Comparison of ENCODE assay signal across 18 cellular contexts in the genomic region with DNA sequence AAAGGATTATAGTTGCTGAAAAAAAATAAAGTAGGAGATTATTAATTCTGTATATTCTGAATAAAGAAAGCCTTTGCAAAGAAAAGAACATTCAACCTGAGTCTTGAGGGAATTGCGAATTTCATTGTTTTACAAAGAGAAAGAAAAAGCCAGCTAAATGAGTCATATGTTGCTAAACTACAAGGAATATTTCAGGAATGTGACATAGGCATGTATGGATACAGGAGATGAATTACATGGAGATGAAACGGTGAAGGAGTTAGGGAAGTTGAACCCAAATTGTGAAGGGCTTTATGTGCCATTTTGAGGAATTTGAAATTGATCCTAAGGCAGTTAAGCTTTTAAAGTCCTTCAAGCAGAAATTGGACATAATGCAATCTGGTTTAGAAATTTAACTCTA.
A peak's percentile ranks its signal among the peaks of the same experiment; 100 is the strongest.
DNase-seq lines count a peak whose midpoint lies in the region; ATAC-seq, FAIRE-seq and TF ChIP-seq lines count a peak whose summit lies in the region.
"Had no signal": no experiment of that assay in that cellular context is flagged by ENCODE, and none has a peak within 500 bp of the region (broad histone marks: within the 10 kb centered on the region; RNA-seq: fewer than 3 reads in every experiment).

No MANE protein-coding gene starts in this region.

- dilution Hi-C loops in endothelial cell of umbilical vein (cut with MboI; ENCODE audit: extremely low pct_ligation_motif_present, low sequenced_read_pairs) = no loop called here

- peak; percentile 10 for DNase-seq in AG09319 (ENCODE audit: extremely low read depth, low read depth)
- peak; percentile 24 for DNase-seq in M059J (ENCODE audit: low read depth)
- peak; percentile 31 for DNase-seq in endothelial cell of umbilical vein (ENCODE audit: low read depth, low spot score)
- DNase-seq in stimulated activated CD4-positive, alpha-beta T cell treated with anti-CD3 and anti-CD28 coated beads, Interleukin-2, amount 100 ng/mL, for 24 hours = no peak
- DNase-seq in T-helper 2 cell = no peak
- DNase-seq: amniotic stem cell; CD4-positive, alpha-beta T cell; effector memory CD8-positive, alpha-beta T cell; GDM1; hypothalamus; NCI-H2171; posterior cingulate gyrus; stimulated activated CD4-positive, alpha-beta T cell treated with anti-CD3 and anti-CD28 coated beads, Interleukin-4, amount 100 ng/mL, for 1 hour; stimulated activated naive CD4-positive, alpha-beta T cell treated with Interleukin-2 at 50 U/mL for 16 hours had no signal

- ATAC-seq in GM18505 (IDR thresholded peaks at IDR 0.05; ENCODE audit: unreplicated experiment) (no peak), GM21529 (IDR thresholded peaks at IDR 0.05; ENCODE audit: unreplicated experiment) (no peak)
- ATAC-seq: activated CD4-positive, CD25-positive, alpha-beta regulatory T cell treated with anti-CD3 and anti-CD28 coated beads, Interleukin-2, amount 50 U/mL, for 24 hours; effector memory CD8-positive, alpha-beta T cell had no signal

- H3K27ac ChIP-seq in endothelial cell of umbilical vein (ENCODE audit: insufficient read depth, low read depth, low read length) (no peak overlapping the region), mesodermal cell (ENCODE audit: low read depth, low read length, severe bottlenecking) (peak overlapping the region; percentile 31)

- BruUV-seq in endothelial cell of umbilical vein (replicated peaks; lab: Mats Ljungman, UMichigan) = no TSS peak

- H3K36me3 ChIP-seq in endothelial cell of umbilical vein (ENCODE audit: control insufficient read depth in 2 of 2, extremely low read depth in 1 of 2, insufficient read depth in 2 of 2, low read length in 2 of 2) (peaks cover 12 to 14% of the 10 kb centered on the region in 2 experiments), mesodermal cell (ENCODE audit: control insufficient read depth, insufficient read depth, low read length) (peaks cover 82% of the 10 kb centered on the region)

- CTCF ChIA-PET in endothelial cell of umbilical vein (lab: Charles Lee) = interaction anchor here (0.7 to 1.5 kb wide), 4 partner anchors 11 to 37 kb away, joined by 3 to 6 read pairs (median 4); no protein-coding TSS in a partner anchor

- H2AFZ ChIP-seq in endothelial cell of umbilical vein (ENCODE audit: low read depth, low read length) = no peak overlapping the region

- H3K4me1 ChIP-seq in endothelial cell of umbilical vein (ENCODE audit: control insufficient read depth, extremely low read depth, insufficient read depth, low read length) (no peaks in the 10 kb centered on the region), mesodermal cell (ENCODE audit: control insufficient read depth, insufficient read depth, low read length, poor library complexity, severe bottlenecking) (peaks cover 9% of the 10 kb centered on the region)

- no peak overlapping the region for H3K4me2 ChIP-seq in endothelial cell of umbilical vein (ENCODE audit: insufficient read depth, low read length)

- TF ChIP-seq CTCF in AG09319 (IDR thresholded peaks at IDR 0.05; ENCODE audit: low read depth, low read length) (no peak), endothelial cell of umbilical vein (IDR thresholded peaks at IDR 0.05; ENCODE audit: extremely low read depth in 1 of 2, insufficient read depth in 1 of 2, low read depth in 1 of 2, low read length in 2 of 2) (no peak)

- H3K27me3 ChIP-seq in endothelial cell of umbilical vein (ENCODE audit: control insufficient read depth in 2 of 2, insufficient read depth in 2 of 2, low read length in 2 of 2) = no peaks in the 10 kb centered on the region

- TF ChIP-seq POLR2A in endothelial cell of umbilical vein (IDR thresholded peaks at IDR 0.05; ENCODE audit: low read depth, low read length) = no peak
- TF ChIP-seq POLR2A in GM18505 (IDR thresholded peaks at IDR 0.05; ENCODE audit: borderline replicate concordance, extremely low read depth, insufficient read depth, insufficient read length) = no peak

- no peak overlapping the region for H3K9ac ChIP-seq in endothelial cell of umbilical vein (replicated peaks; ENCODE audit: extremely low read depth, insufficient read depth, low read length)

- H4K20me1 ChIP-seq in endothelial cell of umbilical vein (replicated peaks; ENCODE audit: control insufficient read depth, extremely low read depth, insufficient read depth, low read length) = no peaks in the 10 kb centered on the region

- no peaks in the 10 kb centered on the region for H3K9me3 ChIP-seq in endothelial cell of umbilical vein (replicated peaks; ENCODE audit: control insufficient read depth, insufficient read depth, low read length)
- peaks cover 6% of the 10 kb centered on the region for H3K9me3 ChIP-seq in mesodermal cell (ENCODE audit: control insufficient read depth, low read length)

- WGBS in mesodermal cell (ENCODE audit: insufficient coverage in 2 of 2), 2 experiments = 79 to 86% methylated on average over 1 to 2 of the region's 2 CpGs

- intact Hi-C loops in endothelial cell of umbilical vein (cut with micrococcal nuclease) = no loop called here

- H3K9me1 ChIP-seq in endothelial cell of umbilical vein (replicated peaks; ENCODE audit: control insufficient read depth, extremely low read depth, insufficient read depth, low read length) = no peaks in the 10 kb centered on the region

- POLR2A ChIA-PET in endothelial cell of umbilical vein (lab: Charles Lee) = no interaction called here

- FAIRE-seq in endothelial cell of umbilical vein (lab: Jason Lieb, UNC) = peak; percentile 49

- no peaks in the 10 kb centered on the region for H3K79me2 ChIP-seq in endothelial cell of umbilical vein (ENCODE audit: control insufficient read depth, insufficient read depth, low read length)

- H3K4me3 ChIP-seq in endothelial cell of umbilical vein (replicated peaks in 1 of 3; ENCODE audit: insufficient read depth in 1 of 3, low read depth in 1 of 3, low read length in 3 of 3) (no peak overlapping the region), mesodermal cell (ENCODE audit: extremely low read depth, insufficient read depth, low read length, poor library complexity, severe bottlenecking) (no peak overlapping the region)

TF ChIP-seq in endothelial cell of umbilical vein, 7 proteins besides CTCF, POLR2A, EP300 and RAD21:
- no peak for TF ChIP-seq MYC (IDR thresholded peaks at IDR 0.05; ENCODE audit: low read depth, low read length)
- TF ChIP-seq JUN (IDR thresholded peaks at IDR 0.05; ENCODE audit: borderline replicate concordance, insufficient read depth, insufficient read length, low read depth) = peak; percentile 54
- no peak for TF ChIP-seq EZH2 (IDR thresholded peaks at IDR 0.05; ENCODE audit: borderline replicate concordance, low read depth, low read length, severe bottlenecking)
- peak; percentile 16 for TF ChIP-seq FOS (IDR thresholded peaks at IDR 0.05; ENCODE audit: borderline replicate concordance, insufficient read depth, low read length)
TF ChIP-seq in endothelial cell of umbilical vein: peak in this region for 2.

Comparison
In these comparisons a context has a peak if more than half of its experiments do, and no peak if none do; other contexts are left out.
1. DNase-seq: peak in AG09319 (single experiment), M059J (single experiment) and endothelial cell of umbilical vein (single experiment); none in stimulated activated CD4-positive, alpha-beta T cell treated with anti-CD3 and anti-CD28 coated beads, Interleukin-2, amount 100 ng/mL, for 24 hours (0 of 2) and T-helper 2 cell (0 of 5).